Comparison of ENCODE assay signal across 9 cellular contexts in the genomic region with DNA sequence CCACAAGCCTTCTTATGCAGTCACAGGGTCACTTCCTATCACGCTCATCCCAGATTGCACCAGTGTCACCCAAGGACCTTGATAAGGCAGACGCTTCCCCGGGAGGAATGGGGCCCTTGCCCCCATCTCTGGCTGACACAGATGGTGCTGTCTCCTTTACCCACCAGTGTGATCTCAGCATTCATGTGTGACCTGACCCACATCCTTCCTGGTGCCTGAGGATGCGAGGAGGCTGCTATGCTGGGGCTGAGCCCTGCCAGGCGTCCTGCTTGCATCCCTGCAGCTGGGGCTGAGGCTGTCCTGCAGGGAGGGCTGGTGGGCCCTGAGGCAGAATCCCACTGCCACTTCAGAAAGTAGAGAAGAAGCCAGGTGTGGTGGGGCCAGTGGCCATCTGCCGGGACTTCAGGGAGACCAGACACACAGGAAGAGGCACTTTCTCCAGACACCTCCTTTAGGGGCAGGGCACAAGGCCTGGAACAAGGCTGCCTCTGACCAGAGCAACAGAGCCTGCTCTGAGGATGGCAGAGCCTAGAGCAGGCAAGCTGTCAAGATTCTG. TPM values are rescaled to one million over a fixed set of nuclear protein-coding genes. Genes with fewer than 3 reads are reported as not detected.
DNase-seq lines count a peak whose midpoint lies in the region; ATAC-seq and TF ChIP-seq lines count a peak whose summit lies in the region.
"Had no signal": no experiment of that assay in that cellular context is flagged by ENCODE, and none has a peak within 500 bp of the region (broad histone marks: within the 10 kb centered on the region; RNA-seq: fewer than 3 reads in every experiment).

No MANE protein-coding gene starts in this region.

- ATAC-seq in left ventricle myocardium superior (no peak), upper lobe of left lung (ENCODE audit: low FRiP score in 2 of 2) (no peak), HG02678 (IDR thresholded peaks at IDR 0.05; ENCODE audit: unreplicated experiment) (no peak), GM18517 (IDR thresholded peaks at IDR 0.05; ENCODE audit: unreplicated experiment) (no peak), gastroesophageal sphincter (no peak)

- intact Hi-C loops in left ventricle myocardium superior (cut with micrococcal nuclease) = no loop called here

- H3K27me3 ChIP-seq in upper lobe of left lung (peaks cover 0 to 22% (median 12%) of the 10 kb centered on the region in 4 donors), gastroesophageal sphincter (peaks cover 59% of the 10 kb centered on the region)

- H3K4me3 ChIP-seq in upper lobe of left lung = no peak overlapping the region
- H3K4me3 ChIP-seq in gastroesophageal sphincter = no peak overlapping the region

- no peak for TF ChIP-seq POLR2A in upper lobe of left lung (IDR thresholded peaks at IDR 0.05)
- TF ChIP-seq POLR2A in gastroesophageal sphincter (IDR thresholded peaks at IDR 0.05) = no peak

- TF ChIP-seq CTCF in upper lobe of left lung (IDR thresholded peaks at IDR 0.05) = no peak
- no peak for TF ChIP-seq CTCF in gastroesophageal sphincter (IDR thresholded peaks at IDR 0.05)

- H3K4me1 ChIP-seq in upper lobe of left lung = peaks cover 10 to 19% (median 11%) of the 10 kb centered on the region in 4 donors
- H3K4me1 ChIP-seq in gastroesophageal sphincter = peaks cover 0 to 20% (median 9%) of the 10 kb centered on the region in 3 donors

- 60 to 70% methylated on average over 1 to 6 of the region's 6 CpGs for WGBS in upper lobe of left lung, 2 donors
- 60% methylated on average over 1 of the region's 6 CpGs; no CpG with 5 or more reads in 1 of the 2 donors for WGBS in gastroesophageal sphincter (ENCODE audit: low coverage in 1 of 2), 2 donors

- TF ChIP-seq EP300 in upper lobe of left lung (IDR thresholded peaks at IDR 0.05) (no peak), gastroesophageal sphincter (IDR thresholded peaks at IDR 0.05) (no peak)

- no peak overlapping the region for H3K27ac ChIP-seq in upper lobe of left lung
- no peak overlapping the region for H3K27ac ChIP-seq in gastroesophageal sphincter

- no peaks in the 10 kb centered on the region for H3K9me3 ChIP-seq in upper lobe of left lung
- H3K9me3 ChIP-seq in gastroesophageal sphincter = no peaks in the 10 kb centered on the region

- peak; percentile 36 for DNase-seq in activated T-cell treated with anti-CD3 and anti-CD28 coated beads, Interleukin-2, amount 50 U/mL, for 1 hour
- no peak for DNase-seq in activated T-cell treated with anti-CD3 and anti-CD28 coated beads for 4 hours
- DNase-seq in activated CD8-positive, alpha-beta memory T cell treated with anti-CD3 and anti-CD28 coated beads, Interleukin-2, amount 50 U/mL, for 48 hours = peak; percentile 57
- DNase-seq in left ventricle myocardium superior = peak; percentile 18
- DNase-seq in upper lobe of left lung = peak; percentile 22 to 31
- DNase-seq: cerebellar nuclear complex had no signal

- no peaks in the 10 kb centered on the region for H3K36me3 ChIP-seq in upper lobe of left lung
- H3K36me3 ChIP-seq in gastroesophageal sphincter = no peaks in the 10 kb centered on the region

RNA-seq across cellular contexts. Expression of gene RASGEF1A, which starts 35.3 kb away (rescaled TPM):
- 2.7 TPM for total RNA-seq in left ventricle myocardium superior
- total RNA-seq in upper lobe of left lung = 1 to 10 TPM; 2.3 to 8.4 (median 4.9) TPM
- 1 to 10 TPM in 3 of 4 donors, under 1 TPM in 1; 0.81 to 3.6 (median 1.5) TPM for total RNA-seq in gastroesophageal sphincter
